In genomic region chr7:23181684-23182553, GRCh38 we compare ENCODE assay signal across 1 cellular context.
TF ChIP-seq lines count a peak whose summit lies in the region.

Gene NUP42, plus strand, starts transcription at chr7:23182048. Its CDS starts 38 bp downstream, at chr7:23182086.

TF ChIP-seq in HepG2, 621 proteins besides CTCF, POLR2A, EP300 and RAD21 (continued from another document and continues in another):
- TF ChIP-seq THAP8 (CRISPR knock-in tag; IDR thresholded peaks at IDR 0.05; ENCODE audit: borderline replicate concordance) (no peak), FIP1L1 (IDR thresholded peaks at IDR 0.05; ENCODE audit: borderline replicate concordance, insufficient read depth, low read depth, low read length) (no peak), ZNF160 (CRISPR knock-in tag; IDR thresholded peaks at IDR 0.05) (no peak), SATB2 (CRISPR knock-in tag; IDR thresholded peaks at IDR 0.05) (no peak), CERS6 (CRISPR knock-in tag; IDR thresholded peaks at IDR 0.05) (no peak), TMF1 (CRISPR knock-in tag; IDR thresholded peaks at IDR 0.05; ENCODE audit: low read depth) (0 out of 2 replicates have a peak, but pooled peaks have one; percentile 74), NCOR1 (IDR thresholded peaks at IDR 0.05; ENCODE audit: borderline replicate concordance, low read length) (peak; percentile 42; the same call in 1 of the 2 replicates), RBM22 (optimal IDR thresholded peaks at IDR 0.05; ENCODE audit: low read length) (no peak), E2F2 (CRISPR knock-in tag; IDR thresholded peaks at IDR 0.05; ENCODE audit: borderline replicate concordance) (no peak; the same call in 1 of the 2 replicates), ZNF18 (CRISPR knock-in tag; IDR thresholded peaks at IDR 0.05; ENCODE audit: insufficient replicate concordance) (no peak), ZNF337 (CRISPR knock-in tag; IDR thresholded peaks at IDR 0.05; ENCODE audit: borderline replicate concordance, low read depth) (no peak), ZBTB37 (CRISPR knock-in tag; IDR thresholded peaks at IDR 0.05) (no peak), ETV6 (CRISPR knock-in tag; conservative IDR thresholded peaks at IDR 0.05) (peak; percentile 55; the same call in 1 of the 2 replicates), ZNF772 (CRISPR knock-in tag; IDR thresholded peaks at IDR 0.05) (peak; percentile 80; the same call in 1 of the 2 replicates), THAP9 (CRISPR knock-in tag; IDR thresholded peaks at IDR 0.05; ENCODE audit: borderline replicate concordance) (peak; percentile 94), SMC3 (IDR thresholded peaks at IDR 0.05; ENCODE audit: low read length) (no peak), XBP1 (CRISPR knock-in tag; IDR thresholded peaks at IDR 0.05) (no peak), ISX (CRISPR knock-in tag; conservative IDR thresholded peaks at IDR 0.05) (no peak; the same call in 1 of the 2 replicates), SNRNP70 (IDR thresholded peaks at IDR 0.05; ENCODE audit: low read depth, low read length) (no peak), RXRA (CRISPR knock-in tag; IDR thresholded peaks at IDR 0.05) (peak; percentile 88), ZNF282 (IDR thresholded peaks at IDR 0.05; ENCODE audit: partially characterized antibody) (no peak), RORA (CRISPR knock-in tag; IDR thresholded peaks at IDR 0.05) (no peak), KLF6 (CRISPR knock-in tag; IDR thresholded peaks at IDR 0.05) (peak; percentile 69; the same call in 1 of the 2 replicates), HNF4G (IDR thresholded peaks at IDR 0.05; ENCODE audit: borderline replicate concordance, low read depth, low read length) (no peak), HNF4G (CRISPR knock-in tag; IDR thresholded peaks at IDR 0.05; ENCODE audit: borderline replicate concordance, low read depth) (0 out of 2 replicates have a peak, but pooled peaks have one; percentile 37), ZNF225 (CRISPR knock-in tag; IDR thresholded peaks at IDR 0.05) (peak; percentile 97), DR1 (CRISPR knock-in tag; IDR thresholded peaks at IDR 0.05) (peak; percentile 75), MNT (IDR thresholded peaks at IDR 0.05) (peak; percentile 72), NFE2L1 (CRISPR knock-in tag; IDR thresholded peaks at IDR 0.05; ENCODE audit: borderline replicate concordance) (no peak), TCF7L2 (IDR thresholded peaks at IDR 0.05; ENCODE audit: low read depth, low read length) (no peak), ZNF44 (CRISPR knock-in tag; IDR thresholded peaks at IDR 0.05) (0 out of 2 replicates have a peak, but pooled peaks have one; percentile 78), SNAPC4 (CRISPR knock-in tag; IDR thresholded peaks at IDR 0.05) (peak; percentile 35; the same call in 1 of the 2 replicates), THRA (CRISPR knock-in tag; IDR thresholded peaks at IDR 0.05; ENCODE audit: borderline replicate concordance) (peak; percentile 47), ZKSCAN8 (CRISPR knock-in tag; IDR thresholded peaks at IDR 0.05; ENCODE audit: borderline replicate concordance) (peak; percentile 61; the same call in 1 of the 2 replicates), ZNF34 (CRISPR knock-in tag; IDR thresholded peaks at IDR 0.05; ENCODE audit: borderline replicate concordance) (peak; percentile 91; the same call in 1 of the 2 replicates), ZNF792 (CRISPR knock-in tag; IDR thresholded peaks at IDR 0.05) (peak; percentile 93), ATF7-NPFF (CRISPR knock-in tag; IDR thresholded peaks at IDR 0.05; ENCODE audit: low read depth) (0 out of 2 replicates have a peak, but pooled peaks have one; percentile 47), PTBP1 (IDR thresholded peaks at IDR 0.05; ENCODE audit: low read depth, low read length, poor library complexity, severe bottlenecking) (peak; percentile 80), ZFAT (CRISPR knock-in tag; conservative IDR thresholded peaks at IDR 0.05) (no peak; the same call in 1 of the 2 replicates), NR2F2 (IDR thresholded peaks at IDR 0.05; ENCODE audit: borderline replicate concordance, low read depth) (no peak), KLF12 (CRISPR knock-in tag; IDR thresholded peaks at IDR 0.05; ENCODE audit: borderline replicate concordance) (no peak), CHD4 (IDR thresholded peaks at IDR 0.05; ENCODE audit: borderline replicate concordance, low read length) (no peak), EEA1 (CRISPR knock-in tag; IDR thresholded peaks at IDR 0.05; ENCODE audit: borderline replicate concordance) (no peak; the same call in 1 of the 2 replicates), SMARCC2 (IDR thresholded peaks at IDR 0.05) (no peak), KDM1A (CRISPR knock-in tag; IDR thresholded peaks at IDR 0.05) (peak; percentile 16; the same call in 1 of the 2 replicates), HNRNPL (IDR thresholded peaks at IDR 0.05; ENCODE audit: low read depth, low read length) (0 out of 2 replicates have a peak, but pooled peaks have one; percentile 53), SIX1 (CRISPR knock-in tag; IDR thresholded peaks at IDR 0.05; ENCODE audit: borderline replicate concordance) (no peak)
